2 cellular contexts compared by ENCODE assay signal in genomic region chr9:100425758-100426157, GRCh38.
TF ChIP-seq lines count a peak whose summit lies in the region.

No MANE protein-coding gene starts in this region.

TF ChIP-seq in SK-N-SH, 30 proteins besides CTCF, POLR2A, EP300 and RAD21 (continued from another document):
- TF ChIP-seq NRF1 (IDR thresholded peaks at IDR 0.05; ENCODE audit: low read depth, low read length) (no peak), SIN3A (IDR thresholded peaks at IDR 0.05; ENCODE audit: borderline replicate concordance, low read depth, low read length) (no peak), TAF1 (IDR thresholded peaks at IDR 0.05; ENCODE audit: borderline replicate concordance, low read depth, low read length) (no peak), RCOR1 (IDR thresholded peaks at IDR 0.05; ENCODE audit: low read length) (no peak), GABPA (IDR thresholded peaks at IDR 0.05; ENCODE audit: low read depth) (no peak), ELF1 (IDR thresholded peaks at IDR 0.05) (no peak)

TF ChIP-seq in SK-N-SH treated with all-trans-retinoic acid at 6 μM for 48 hours, 23 proteins besides CTCF, POLR2A, EP300 and RAD21 (continued from another document):
- TF ChIP-seq POU6F1 (CRISPR knock-in tag; IDR thresholded peaks at IDR 0.05; ENCODE audit: borderline replicate concordance, low read depth) (no peak), TCF4 (CRISPR knock-in tag; IDR thresholded peaks at IDR 0.05; ENCODE audit: borderline replicate concordance) (no peak), BACH2 (CRISPR knock-in tag; IDR thresholded peaks at IDR 0.05; ENCODE audit: borderline replicate concordance) (no peak)
